Comparison of ENCODE assay signal across 12 cellular contexts in the genomic region with DNA sequence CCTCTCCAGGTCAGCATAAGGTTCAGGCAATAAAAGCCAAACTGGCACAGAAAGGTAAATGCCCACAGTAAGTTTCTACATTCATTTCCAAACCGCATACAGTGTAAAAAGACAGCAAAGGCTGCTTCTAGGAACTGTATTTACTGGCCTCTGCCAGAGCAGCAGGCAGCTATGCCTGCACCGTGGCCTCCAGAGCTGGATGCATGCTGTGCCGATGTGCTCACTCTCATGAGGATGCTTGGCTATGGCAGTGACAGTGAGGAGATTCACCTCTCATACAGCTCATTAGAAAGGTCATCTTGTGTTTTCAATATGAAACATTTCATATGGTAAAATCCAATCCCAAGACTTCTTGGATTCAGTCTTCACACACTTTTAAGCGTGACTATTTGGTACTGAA.
"Had no signal": no experiment of that assay in that cellular context is flagged by ENCODE, and none has a peak within 500 bp of the region (broad histone marks: within the 10 kb centered on the region; RNA-seq: fewer than 3 reads in every experiment).

No MANE protein-coding gene starts in this region.

- H3K9me3 ChIP-seq: tibial nerve, vagina had no signal

- H3K27me3 Mint-ChIP-seq: activated naive CD4-positive, alpha-beta T cell treated with anti-CD3 and anti-CD28 coated beads, Interleukin-2, amount 50 U/mL, for 24 hours; naive B cell had no signal

- H3K4me1 ChIP-seq: tibial nerve had no signal

- H3K27ac ChIP-seq: tibial nerve, vagina had no signal

- H3K9me3 Mint-ChIP-seq: activated naive CD4-positive, alpha-beta T cell treated with anti-CD3 and anti-CD28 coated beads, Interleukin-2, amount 50 U/mL, for 24 hours; naive B cell had no signal

- H3K4me3 ChIP-seq: lung, tibial nerve, vagina had no signal

- H3K4me3 Mint-ChIP-seq: activated naive CD4-positive, alpha-beta T cell treated with anti-CD3 and anti-CD28 coated beads, Interleukin-2, amount 50 U/mL, for 24 hours; naive B cell had no signal

- H3K27ac Mint-ChIP-seq: activated naive CD4-positive, alpha-beta T cell treated with anti-CD3 and anti-CD28 coated beads, Interleukin-2, amount 50 U/mL, for 24 hours had no signal

- DNase-seq: activated CD4-positive, alpha-beta T cell treated with anti-CD3 and anti-CD28 coated beads, Interleukin-2, amount 50 U/mL, for 1 hour; activated effector memory CD4-positive, alpha-beta T cell treated with Interleukin-2 at 50 U/mL for 16 hours; cerebellar nuclear complex; left colon; naive B cell; stimulated activated CD4-positive, alpha-beta T cell treated with anti-CD3 and anti-CD28 coated beads, Interleukin-12 subunit alpha, Interleukin-12 subunit beta, amount 100 ng/mL, for 4 hours; stimulated activated CD4-positive, alpha-beta T cell treated with anti-CD3 and anti-CD28 coated beads, Interleukin-2, amount 100 ng/mL, for 24 hours; T-helper 2 cell had no signal

- ATAC-seq: left colon had no signal
